ENCODE assay signal across 9 cellular contexts in genomic region chr9:133119039-133119438, GRCh38. TPM values are rescaled to one million over a fixed set of nuclear protein-coding genes. Genes with fewer than 3 reads are reported as not detected.
DNase-seq lines count a peak whose midpoint lies in the region; ATAC-seq lines count a peak whose summit lies in the region.
"Had no signal": no experiment of that assay in that cellular context is flagged by ENCODE, and none has a peak within 500 bp of the region (broad histone marks: within the 10 kb centered on the region; RNA-seq: fewer than 3 reads in every experiment).

No MANE protein-coding gene starts in this region.

- H3K27me3 ChIP-seq in thymus (ENCODE audit: control insufficient read depth, insufficient read depth) = no peaks in the 10 kb centered on the region
- H3K27me3 ChIP-seq: SJCRH30 had no signal

- H3K9me3 ChIP-seq in mesodermal cell (ENCODE audit: control insufficient read depth, low read length) = no peaks in the 10 kb centered on the region
- H3K9me3 ChIP-seq in thymus (ENCODE audit: control insufficient read depth) = no peaks in the 10 kb centered on the region
- H3K9me3 ChIP-seq: SJCRH30 had no signal

- H3K27me3 Mint-ChIP-seq in activated CD4-positive, alpha-beta T cell treated with anti-CD3 and anti-CD28 coated beads, Interleukin-2, amount 10 ng/mL, durations not matched to agents 24 days and 14 days = no peaks in the 10 kb centered on the region

- peak overlapping the region; percentile 64 for H3K4me3 Mint-ChIP-seq in activated CD4-positive, alpha-beta T cell treated with anti-CD3 and anti-CD28 coated beads, Interleukin-2, amount 10 ng/mL, durations not matched to agents 24 days and 14 days

- DNase-seq in activated CD4-positive, alpha-beta T cell treated with anti-CD3 and anti-CD28 coated beads, Interleukin-2, amount 10 ng/mL, durations not matched to agents 24 days and 14 days = no peak
- DNase-seq in activated CD4-positive, alpha-beta T cell treated with anti-CD3 and anti-CD28 coated beads for 4 hours = no peak
- DNase-seq in dermis blood vessel endothelial cell (peak; percentile 64), DMS79 (lab: John Stamatoyannopoulos, UW) (no peak)

- H3K4me3 ChIP-seq in mesodermal cell (ENCODE audit: extremely low read depth, insufficient read depth, low read length, poor library complexity, severe bottlenecking) (no peak overlapping the region), thymus (ENCODE audit: low read length) (peak overlapping the region; percentile 14)

- H3K4me1 Mint-ChIP-seq in activated CD4-positive, alpha-beta T cell treated with anti-CD3 and anti-CD28 coated beads, Interleukin-2, amount 10 ng/mL, durations not matched to agents 24 days and 14 days = peaks cover 59% of the 10 kb centered on the region

- whole genome bisulfite sequencing in mesodermal cell (ENCODE audit: insufficient coverage in 2 of 2), 2 experiments = 79 to 80% methylated on average over 7 to 10 of the region's 10 CpGs
- 93% methylated on average over 10 of the region's 10 CpGs for WGBS in thymus

- H3K4me1 ChIP-seq in mesodermal cell (ENCODE audit: control insufficient read depth, insufficient read depth, low read length, poor library complexity, severe bottlenecking) = peaks cover 61% of the 10 kb centered on the region
- peaks cover 7% of the 10 kb centered on the region for H3K4me1 ChIP-seq in thymus (ENCODE audit: control insufficient read depth, insufficient read depth, low read length)

- ATAC-seq in HG03159 (IDR thresholded peaks at IDR 0.05; ENCODE audit: unreplicated experiment) (no peak), HG03469 (IDR thresholded peaks at IDR 0.05; ENCODE audit: unreplicated experiment) (no peak)

- no peaks in the 10 kb centered on the region for H3K9me3 Mint-ChIP-seq in activated CD4-positive, alpha-beta T cell treated with anti-CD3 and anti-CD28 coated beads, Interleukin-2, amount 10 ng/mL, durations not matched to agents 24 days and 14 days

- H3K27ac ChIP-seq in mesodermal cell (ENCODE audit: low read depth, low read length, severe bottlenecking) (peak overlapping the region; percentile 59), thymus (ENCODE audit: low read depth) (peak overlapping the region; percentile 42)
- H3K27ac ChIP-seq: SJCRH30 had no signal

- peaks cover 12% of the 10 kb centered on the region for H3K36me3 ChIP-seq in mesodermal cell (ENCODE audit: control insufficient read depth, insufficient read depth, low read length)
- no peaks in the 10 kb centered on the region for H3K36me3 ChIP-seq in thymus (ENCODE audit: control insufficient read depth, insufficient read depth)
- H3K36me3 ChIP-seq: SJCRH30 had no signal

- H3K36me3 Mint-ChIP-seq in activated CD4-positive, alpha-beta T cell treated with anti-CD3 and anti-CD28 coated beads, Interleukin-2, amount 10 ng/mL, durations not matched to agents 24 days and 14 days (ENCODE audit: low read depth) = peaks cover 11% of the 10 kb centered on the region

- intact Hi-C loops in activated CD4-positive, alpha-beta T cell treated with anti-CD3 and anti-CD28 coated beads, Interleukin-2, amount 10 ng/mL, durations not matched to agents 24 days and 14 days (cut with micrococcal nuclease) = no loop called here

- H3K27ac Mint-ChIP-seq in activated CD4-positive, alpha-beta T cell treated with anti-CD3 and anti-CD28 coated beads, Interleukin-2, amount 10 ng/mL, durations not matched to agents 24 days and 14 days = peak overlapping the region; percentile 63

RNA-seq across cellular contexts. Expression of gene RALGDS, which starts 2.0 kb away (rescaled TPM):
- total RNA-seq in activated CD4-positive, alpha-beta T cell treated with anti-CD3 and anti-CD28 coated beads, Interleukin-2, amount 10 ng/mL, durations not matched to agents 24 days and 14 days = 93.0 and 96.7 TPM in 2 replicates
- 68.7 and 68.9 TPM in 2 replicates for total RNA-seq in dermis blood vessel endothelial cell
- 66.2 TPM for polyA plus RNA-seq in mesodermal cell (2013, experiment 1 of 2)
- 57.5 TPM for polyA plus RNA-seq in mesodermal cell (2013, experiment 2 of 2)
- polyA plus RNA-seq in thymus = 42.1 TPM

RNA-seq across cellular contexts. Expression of gene GBGT1, which starts 44.7 kb away (rescaled TPM):
- 6.8 and 8.2 TPM in 2 replicates for total RNA-seq in activated CD4-positive, alpha-beta T cell treated with anti-CD3 and anti-CD28 coated beads, Interleukin-2, amount 10 ng/mL, durations not matched to agents 24 days and 14 days
- total RNA-seq in dermis blood vessel endothelial cell = 15.7 and 28.0 TPM in 2 replicates
- 16.3 TPM for polyA plus RNA-seq in mesodermal cell (2013, experiment 1 of 2)
- polyA plus RNA-seq in mesodermal cell (2013, experiment 2 of 2) = 10.2 TPM
- polyA plus RNA-seq in thymus = 5.3 TPM

RNA-seq across cellular contexts. Expression of gene CEL, which starts 57.3 kb away (rescaled TPM):
- 1.8 and 2.0 TPM in 2 replicates for total RNA-seq in activated CD4-positive, alpha-beta T cell treated with anti-CD3 and anti-CD28 coated beads, Interleukin-2, amount 10 ng/mL, durations not matched to agents 24 days and 14 days
- 0.14 and 0.17 TPM in 2 replicates for total RNA-seq in dermis blood vessel endothelial cell
- polyA plus RNA-seq in mesodermal cell (2013, experiment 1 of 2) = 2.2 TPM
- polyA plus RNA-seq in mesodermal cell (2013, experiment 2 of 2) = 1.8 TPM
- polyA plus RNA-seq in thymus = 3.2 TPM
